In genomic region chr10:25011591-25011990, GRCh38 we compare ENCODE assay signal across 6 cellular contexts. TPM values are rescaled to one million over a fixed set of nuclear protein-coding genes. Genes with fewer than 3 reads are reported as not detected.
"Had no signal": no experiment of that assay in that cellular context is flagged by ENCODE, and none has a peak within 500 bp of the region (broad histone marks: within the 10 kb centered on the region; RNA-seq: fewer than 3 reads in every experiment).

No MANE protein-coding gene starts in this region.

RNA-seq across cellular contexts. Expression of gene ENKUR, which starts 4.4 kb away (rescaled TPM):
- total RNA-seq: GM23248, GM23338, H1, H4, H7, H9 had no signal
- polyA plus RNA-seq: H1 had no signal
